ENCODE assay signal across 24 cellular contexts in genomic region chr2:665340-666073, GRCh38.
"Had no signal": no experiment of that assay in that cellular context is flagged by ENCODE, and none has a peak within 500 bp of the region (broad histone marks: within the 10 kb centered on the region; RNA-seq: fewer than 3 reads in every experiment).

No MANE protein-coding gene starts in this region.

- H3K9me3 ChIP-seq: body of pancreas, MG63, SK-N-SH had no signal

- H3K27ac Mint-ChIP-seq: activated CD4-positive, alpha-beta memory T cell treated with anti-CD3 and anti-CD28 coated beads for 36 hours; activated CD4-positive, alpha-beta T cell treated with anti-CD3 and anti-CD28 coated beads, Interleukin-2, amount 10 ng/mL, durations not matched to agents 7 days and 5 days; activated naive CD4-positive, alpha-beta T cell treated with anti-CD3 and anti-CD28 coated beads, Interleukin-2, amount 10 ng/mL, durations not matched to agents 7 days and 5 days; activated naive CD8-positive, alpha-beta T cell treated with anti-CD3 and anti-CD28 coated beads, Interleukin-2, amount 50 U/mL, for 24 hours had no signal

- H3K4me3 Mint-ChIP-seq: activated CD4-positive, alpha-beta memory T cell treated with anti-CD3 and anti-CD28 coated beads for 36 hours; activated CD4-positive, alpha-beta T cell treated with anti-CD3 and anti-CD28 coated beads, Interleukin-2, amount 10 ng/mL, durations not matched to agents 7 days and 5 days; activated naive CD4-positive, alpha-beta T cell treated with anti-CD3 and anti-CD28 coated beads, Interleukin-2, amount 10 ng/mL, durations not matched to agents 7 days and 5 days; activated naive CD8-positive, alpha-beta T cell treated with anti-CD3 and anti-CD28 coated beads, Interleukin-2, amount 50 U/mL, for 24 hours; activated T-cell treated with anti-CD3 and anti-CD28 coated beads, Interleukin-2, amount 50 U/mL, for 4 hours; central memory CD8-positive, alpha-beta T cell had no signal

- H3K4me1 ChIP-seq: ascending aorta, body of pancreas had no signal

- DNase-seq: activated CD4-positive, alpha-beta memory T cell treated with anti-CD3 and anti-CD28 coated beads for 36 hours; activated CD4-positive, alpha-beta T cell treated with anti-CD3 and anti-CD28 coated beads, Interleukin-2, amount 10 ng/mL, durations not matched to agents 7 days and 5 days; activated CD4-positive, CD25-positive, alpha-beta regulatory T cell; activated CD8-positive, alpha-beta memory T cell treated with anti-CD3 and anti-CD28 coated beads for 24 hours; activated effector memory CD4-positive, alpha-beta T cell treated with anti-CD3 and anti-CD28 coated beads, Interleukin-2, amount 50 U/mL, for 16 hours; activated naive CD4-positive, alpha-beta T cell treated with anti-CD3 and anti-CD28 coated beads, Interleukin-2, amount 10 ng/mL, durations not matched to agents 7 days and 5 days; activated naive CD8-positive, alpha-beta T cell treated with anti-CD3 and anti-CD28 coated beads, Interleukin-2, amount 50 U/mL, for 24 hours; activated T-cell treated with anti-CD3 and anti-CD28 coated beads, Interleukin-2, amount 50 U/mL, for 4 hours; amniotic stem cell; body of pancreas; MG63; MV-4-11; NCI-H1092 treated with DMSO at 0.1 percent for 48 hours; NCI-H1417 treated with DMSO at 0.1 percent for 48 hours; NCI-H1694 treated with DMSO at 0.1 percent for 48 hours; NCI-H2029 treated with DMSO at 0.1 percent for 48 hours; NCI-H345; NCI-H510A; NCI-H526 treated with DMSO at 0.1 percent for 48 hours; NCI-H82; SK-N-SH; T-helper 1 cell had no signal

- H3K4me3 ChIP-seq: ascending aorta, body of pancreas, MG63 had no signal

- H3K27me3 Mint-ChIP-seq: activated CD4-positive, alpha-beta memory T cell treated with anti-CD3 and anti-CD28 coated beads for 36 hours; activated CD4-positive, alpha-beta T cell treated with anti-CD3 and anti-CD28 coated beads, Interleukin-2, amount 10 ng/mL, durations not matched to agents 7 days and 5 days; activated naive CD8-positive, alpha-beta T cell treated with anti-CD3 and anti-CD28 coated beads, Interleukin-2, amount 50 U/mL, for 24 hours; central memory CD8-positive, alpha-beta T cell had no signal

- H3K27me3 ChIP-seq: ascending aorta, body of pancreas, MG63 had no signal

- ATAC-seq: activated naive CD8-positive, alpha-beta T cell treated with anti-CD3 and anti-CD28 coated beads, Interleukin-2, amount 50 U/mL, for 24 hours; activated T-cell treated with anti-CD3 and anti-CD28 coated beads, Interleukin-2, amount 50 U/mL, for 4 hours; body of pancreas had no signal
